ENCODE assay signal across 24 cellular contexts in genomic region chrX:108464604-108465003, GRCh38. TPM values are rescaled to one million over a fixed set of nuclear protein-coding genes. Genes with fewer than 3 reads are reported as not detected.
DNase-seq lines count a peak whose midpoint lies in the region; ATAC-seq and TF ChIP-seq lines count a peak whose summit lies in the region.
"Had no signal": no experiment of that assay in that cellular context is flagged by ENCODE, and none has a peak within 500 bp of the region (broad histone marks: within the 10 kb centered on the region; RNA-seq: fewer than 3 reads in every experiment).

No MANE protein-coding gene starts in this region.

- no peak overlapping the region for H3K4me2 ChIP-seq in IMR-90 (ENCODE audit: low read depth, low read length)
- peak overlapping the region; percentile 53 for H3K4me2 ChIP-seq in skeletal muscle satellite cell (ENCODE audit: low read length)

- H2AK5ac ChIP-seq in IMR-90 (ENCODE audit: low read depth, low read length): no peak overlapping the region

- H3K36me3 Mint-ChIP-seq in chondrocyte (ENCODE audit: low read depth): no peaks in the 10 kb centered on the region
- no peaks in the 10 kb centered on the region for H3K36me3 Mint-ChIP-seq in activated naive CD8-positive, alpha-beta T cell treated with anti-CD3 and anti-CD28 coated beads for 36 hours
- H3K36me3 Mint-ChIP-seq: activated naive CD4-positive, alpha-beta T cell treated with anti-CD3 and anti-CD28 coated beads, Interleukin-2, amount 10 ng/mL, durations not matched to agents 7 days and 5 days; stimulated activated effector memory CD8-positive, alpha-beta T cell treated with anti-CD3 and anti-CD28 coated beads, Interleukin-12 subunit alpha, Interleukin-12 subunit beta, amount 100 ng/mL, for 72 hours had no signal

- TF ChIP-seq CTCF in IMR-90 (conservative IDR thresholded peaks at IDR 0.05; ENCODE audit: low read depth, low read length): no peak
- TF ChIP-seq CTCF in chondrocyte (IDR thresholded peaks at IDR 0.05): no peak

- TF ChIP-seq RAD21 in IMR-90 (IDR thresholded peaks at IDR 0.05; ENCODE audit: low read length): no peak

- POLR2A ChIA-PET in IMR-90 (lab: Charles Lee; ENCODE audit: unreplicated experiment): no interaction called here

- TF ChIP-seq POLR2A in IMR-90 (IDR thresholded peaks at IDR 0.05; ENCODE audit: low read depth, low read length): no peak

- H3K4me3 Mint-ChIP-seq in chondrocyte (ENCODE audit: unreplicated experiment): peak overlapping the region; percentile 47
- H3K4me3 Mint-ChIP-seq in activated naive CD8-positive, alpha-beta T cell treated with anti-CD3 and anti-CD28 coated beads for 36 hours: no peak overlapping the region
- H3K4me3 Mint-ChIP-seq: activated CD4-positive, alpha-beta T cell treated with anti-CD3 and anti-CD28 coated beads, Interleukin-2, amount 10 ng/mL, durations not matched to agents 24 days and 14 days; activated naive CD4-positive, alpha-beta T cell treated with anti-CD3 and anti-CD28 coated beads, Interleukin-2, amount 10 ng/mL, durations not matched to agents 7 days and 5 days; activated T-cell treated with anti-CD3 and anti-CD28 coated beads, Interleukin-2, amount 50 U/mL, for 72 hours; endodermal cell; HFFc6; stimulated activated effector memory CD8-positive, alpha-beta T cell treated with anti-CD3 and anti-CD28 coated beads, Interleukin-12 subunit alpha, Interleukin-12 subunit beta, amount 100 ng/mL, for 72 hours had no signal

- no peak overlapping the region for H3K4me3 ChIP-seq in IMR-90 (ENCODE audit: insufficient read depth, low read depth, low read length)
- no peak overlapping the region for H3K4me3 ChIP-seq in skeletal muscle satellite cell (ENCODE audit: low read length)
- H3K4me3 ChIP-seq: heart left ventricle, suprapubic skin had no signal

- ATAC-seq in IMR-90 (ENCODE audit: low read depth) (peak; percentile 72), HG03565 (IDR thresholded peaks at IDR 0.05; ENCODE audit: unreplicated experiment) (no peak), HG03039 (IDR thresholded peaks at IDR 0.05; ENCODE audit: unreplicated experiment) (no peak)
- ATAC-seq: activated T-cell treated with anti-CD3 and anti-CD28 coated beads, Interleukin-2, amount 50 U/mL, for 72 hours; heart left ventricle; Panc1; stimulated activated effector memory CD8-positive, alpha-beta T cell treated with anti-CD3 and anti-CD28 coated beads, Interleukin-12 subunit alpha, Interleukin-12 subunit beta, amount 100 ng/mL, for 72 hours had no signal

- no peak overlapping the region for H2BK15ac ChIP-seq in IMR-90 (ENCODE audit: low read depth, low read length)

- no peak overlapping the region; a peak in 1 of 4 replicates for H4K8ac ChIP-seq in IMR-90 (ENCODE audit: low read depth in 2 of 2, low read length in 2 of 2)

- no peak overlapping the region for H3K9ac ChIP-seq in IMR-90 (ENCODE audit: low read depth, low read length)
- peak overlapping the region; percentile 21 for H3K9ac ChIP-seq in skeletal muscle satellite cell (ENCODE audit: low read depth, low read length)

- no peak overlapping the region for H3K4ac ChIP-seq in IMR-90 (ENCODE audit: low read depth, low read length)

- in situ Hi-C loops in IMR-90 (cut with MboI; ENCODE audit: low sequenced_read_pairs): no loop called here

- H2BK120ac ChIP-seq in IMR-90 (ENCODE audit: low read depth, low read length): 0 out of 2 replicates have a peak overlapping the region, but pooled peaks have one; percentile 8

- H3K27ac Mint-ChIP-seq in chondrocyte (ENCODE audit: unreplicated experiment): peak overlapping the region; percentile 93
- no peak overlapping the region for H3K27ac Mint-ChIP-seq in activated naive CD8-positive, alpha-beta T cell treated with anti-CD3 and anti-CD28 coated beads for 36 hours
- H3K27ac Mint-ChIP-seq: activated CD4-positive, alpha-beta T cell treated with anti-CD3 and anti-CD28 coated beads, Interleukin-2, amount 10 ng/mL, durations not matched to agents 24 days and 14 days; activated naive CD4-positive, alpha-beta T cell treated with anti-CD3 and anti-CD28 coated beads, Interleukin-2, amount 10 ng/mL, durations not matched to agents 7 days and 5 days; activated T-cell treated with anti-CD3 and anti-CD28 coated beads, Interleukin-2, amount 50 U/mL, for 72 hours; endodermal cell; HFFc6; stimulated activated effector memory CD8-positive, alpha-beta T cell treated with anti-CD3 and anti-CD28 coated beads, Interleukin-12 subunit alpha, Interleukin-12 subunit beta, amount 100 ng/mL, for 72 hours had no signal

- peaks cover 77% of the 10 kb centered on the region for H3K4me1 Mint-ChIP-seq in chondrocyte (ENCODE audit: low read depth)
- no peaks in the 10 kb centered on the region for H3K4me1 Mint-ChIP-seq in activated naive CD8-positive, alpha-beta T cell treated with anti-CD3 and anti-CD28 coated beads for 36 hours
- H3K4me1 Mint-ChIP-seq: activated CD4-positive, alpha-beta T cell treated with anti-CD3 and anti-CD28 coated beads, Interleukin-2, amount 10 ng/mL, durations not matched to agents 24 days and 14 days; activated naive CD4-positive, alpha-beta T cell treated with anti-CD3 and anti-CD28 coated beads, Interleukin-2, amount 10 ng/mL, durations not matched to agents 7 days and 5 days; stimulated activated effector memory CD8-positive, alpha-beta T cell treated with anti-CD3 and anti-CD28 coated beads, Interleukin-12 subunit alpha, Interleukin-12 subunit beta, amount 100 ng/mL, for 72 hours had no signal

- H2AFZ ChIP-seq in IMR-90 (replicated peaks; ENCODE audit: low read length, poor library complexity): no peak overlapping the region

- H2AK9ac ChIP-seq in IMR-90 (replicated peaks; ENCODE audit: low read depth, low read length, poor library complexity): no peak overlapping the region

- H2BK5ac ChIP-seq in IMR-90 (ENCODE audit: low read depth, low read length, poor library complexity, severe bottlenecking): no peak overlapping the region

- no peak for DNase-seq in IMR-90
- no peak for DNase-seq in chondrocyte (ENCODE audit: low spot score)
- DNase-seq in iris pigment epithelial cell (ENCODE audit: low read depth): peak; percentile 50
- no peak for DNase-seq in activated naive CD8-positive, alpha-beta T cell treated with anti-CD3 and anti-CD28 coated beads for 36 hours
- DNase-seq: activated CD4-positive, alpha-beta T cell treated with anti-CD3 and anti-CD28 coated beads, Interleukin-2, amount 10 ng/mL, durations not matched to agents 24 days and 14 days; activated naive CD4-positive, alpha-beta T cell treated with anti-CD3 and anti-CD28 coated beads, Interleukin-2, amount 10 ng/mL, durations not matched to agents 7 days and 5 days; activated T-cell treated with anti-CD3 and anti-CD28 coated beads, Interleukin-2, amount 50 U/mL, for 72 hours; anterior cingulate cortex; DMS53; endodermal cell; heart left ventricle; HFFc6; Karpas-422; NCI-H1105; NCI-H2081; small intestine; stimulated activated CD4-positive, alpha-beta T cell treated with anti-CD3 and anti-CD28 coated beads, Interleukin-2, amount 100 ng/mL, for 24 hours had no signal

- H3K9me1 ChIP-seq in IMR-90 (ENCODE audit: insufficient read depth, low read length): no peaks in the 10 kb centered on the region; the same call in none of the 2 replicates

- no peak overlapping the region for H4K5ac ChIP-seq in IMR-90 (ENCODE audit: low read depth, low read length)

- CTCF ChIA-PET in IMR-90 (lab: Yijun Ruan, JAX): no interaction called here

- intact Hi-C loops in IMR-90 (cut with micrococcal nuclease): no loop called here

- no peak overlapping the region for H3K14ac ChIP-seq in IMR-90 (replicated peaks; ENCODE audit: low read depth, low read length)

- H3K56ac ChIP-seq in IMR-90 (ENCODE audit: extremely low read depth, insufficient read depth, low read length): no peak overlapping the region

- H3K36me3 ChIP-seq in IMR-90 (ENCODE audit: control insufficient read depth, insufficient read depth, low read length) (0 out of 2 replicates have a peak, but pooled peaks cover 2% of the 10 kb centered on the region), skeletal muscle satellite cell (ENCODE audit: insufficient read depth, low read length) (no peaks in the 10 kb centered on the region)
- H3K36me3 ChIP-seq: heart left ventricle, suprapubic skin had no signal

- H3K27ac ChIP-seq in IMR-90 (ENCODE audit: insufficient read depth, low read length): no peak overlapping the region
- H3K27ac ChIP-seq: heart left ventricle, suprapubic skin had no signal

- no peaks in the 10 kb centered on the region for H3K27me3 Mint-ChIP-seq in chondrocyte (ENCODE audit: low read depth)
- no peaks in the 10 kb centered on the region for H3K27me3 Mint-ChIP-seq in activated naive CD8-positive, alpha-beta T cell treated with anti-CD3 and anti-CD28 coated beads for 36 hours
- H3K27me3 Mint-ChIP-seq: activated CD4-positive, alpha-beta T cell treated with anti-CD3 and anti-CD28 coated beads, Interleukin-2, amount 10 ng/mL, durations not matched to agents 24 days and 14 days; activated naive CD4-positive, alpha-beta T cell treated with anti-CD3 and anti-CD28 coated beads, Interleukin-2, amount 10 ng/mL, durations not matched to agents 7 days and 5 days had no signal

- no peaks in the 10 kb centered on the region for H3K27me3 ChIP-seq in IMR-90 (ENCODE audit: control insufficient read depth, insufficient read depth, low read length)
- no peaks in the 10 kb centered on the region for H3K27me3 ChIP-seq in skeletal muscle satellite cell (ENCODE audit: control insufficient read depth, insufficient read depth, low read length)
- H3K27me3 ChIP-seq: suprapubic skin had no signal

- WGBS in IMR-90 (ENCODE audit: extremely low coverage in 2 of 2, insufficient read length in 1 of 2), 2 experiments: no CpG with 5 or more reads among the region's 3 CpGs

- no peak overlapping the region for H2BK20ac ChIP-seq in IMR-90 (ENCODE audit: low read depth, low read length)

- no peaks in the 10 kb centered on the region; the same call in 1 of the 2 replicates for H4K20me1 ChIP-seq in IMR-90 (ENCODE audit: insufficient read depth, low read length)

- BruUV-seq in IMR-90 (replicated peaks; lab: Mats Ljungman, UMichigan): no TSS peak

- H3K9me3 ChIP-seq in IMR-90 (ENCODE audit: control insufficient read depth, insufficient read depth, low read length) (no peaks in the 10 kb centered on the region), skeletal muscle satellite cell (replicated peaks; ENCODE audit: low read length) (no peaks in the 10 kb centered on the region)
- H3K9me3 ChIP-seq: suprapubic skin had no signal

- H3K23ac ChIP-seq in IMR-90 (ENCODE audit: low read depth, low read length): no peak overlapping the region

- H3K18ac ChIP-seq in IMR-90 (ENCODE audit: low read depth, low read length): no peak overlapping the region

- dilution Hi-C loops in IMR-90 (cut with HindIII; ENCODE audit: low sequenced_read_pairs, unreplicated experiment): no loop called here

- no peaks in the 10 kb centered on the region for H3K4me1 ChIP-seq in IMR-90 (ENCODE audit: control insufficient read depth, insufficient read depth, low read length)
- H3K4me1 ChIP-seq in skeletal muscle satellite cell (ENCODE audit: control insufficient read depth, insufficient read depth, low read length): no peaks in the 10 kb centered on the region
- H3K4me1 ChIP-seq: heart left ventricle, suprapubic skin had no signal

- H4K91ac ChIP-seq in IMR-90 (ENCODE audit: insufficient read depth, low read depth, low read length): no peak overlapping the region

- peaks cover 0 to 7% of the 10 kb centered on the region in 2 experiments; a peak in 1 of 4 replicates for H3K79me1 ChIP-seq in IMR-90 (ENCODE audit: low read depth in 1 of 2, low read length in 2 of 2)

- H3K9me3 Mint-ChIP-seq in chondrocyte (ENCODE audit: low read depth): no peaks in the 10 kb centered on the region
- H3K9me3 Mint-ChIP-seq in activated naive CD8-positive, alpha-beta T cell treated with anti-CD3 and anti-CD28 coated beads for 36 hours: no peaks in the 10 kb centered on the region
- H3K9me3 Mint-ChIP-seq: activated CD4-positive, alpha-beta T cell treated with anti-CD3 and anti-CD28 coated beads, Interleukin-2, amount 10 ng/mL, durations not matched to agents 24 days and 14 days; activated naive CD4-positive, alpha-beta T cell treated with anti-CD3 and anti-CD28 coated beads, Interleukin-2, amount 10 ng/mL, durations not matched to agents 7 days and 5 days; activated T-cell treated with anti-CD3 and anti-CD28 coated beads, Interleukin-2, amount 50 U/mL, for 72 hours; endodermal cell; HFFc6; stimulated activated effector memory CD8-positive, alpha-beta T cell treated with anti-CD3 and anti-CD28 coated beads, Interleukin-12 subunit alpha, Interleukin-12 subunit beta, amount 100 ng/mL, for 72 hours had no signal

RNA-seq across cellular contexts. Expression of gene COL4A5, which starts 25.0 kb away (rescaled TPM):
- total RNA-seq in IMR-90 (2012; rRNA removed) (15.0 and 16.3 TPM in 2 replicates), chondrocyte (210 to 273 TPM (median 211 TPM) in 3 replicates)
- polyA plus RNA-seq in IMR-90 (2012; rRNA removed): 21.6 and 26.6 TPM in 2 replicates
- 13.1 and 20.0 TPM in 2 replicates for polyA plus RNA-seq in IMR-90 (2012; cell fraction: cytosol; rRNA removed)
- 62.0 and 109 TPM in 2 replicates for polyA plus RNA-seq in IMR-90 (2012; cell fraction: nucleus; rRNA removed; ENCODE audit: low replicate concordance)
- 22.3 and 27.9 TPM in 2 replicates for total RNA-seq in skeletal muscle satellite cell (2012; rRNA removed)
- total RNA-seq in activated naive CD8-positive, alpha-beta T cell treated with anti-CD3 and anti-CD28 coated beads for 36 hours: not detected
- total RNA-seq: activated CD4-positive, alpha-beta T cell treated with anti-CD3 and anti-CD28 coated beads, Interleukin-2, amount 10 ng/mL, durations not matched to agents 24 days and 14 days; T-helper 1 cell treated with Interleukin-12 subunit alpha and Interleukin-12 subunit beta and Interleukin-4 antibody, amounts not matched to agents 30 ng/mL and 1 ng/mL, for 36 hours had no signal

RNA-seq across cellular contexts. Expression of gene COL4A6, which starts 26.4 kb away (rescaled TPM):
- 0.28 and 0.36 TPM in 2 replicates for total RNA-seq in IMR-90 (2012; rRNA removed)
- polyA plus RNA-seq in IMR-90 (2012; rRNA removed): 0.69 and 0.74 TPM in 2 replicates
- polyA plus RNA-seq in IMR-90 (2012; cell fraction: cytosol; rRNA removed): 0.41 and 0.48 TPM in 2 replicates
- polyA plus RNA-seq in IMR-90 (2012; cell fraction: nucleus; rRNA removed; ENCODE audit: low replicate concordance): 1.3 and 2.3 TPM in 2 replicates
- total RNA-seq in chondrocyte: 4.1 to 12.5 TPM (median 4.5 TPM) in 3 replicates
- total RNA-seq in skeletal muscle satellite cell (2012; rRNA removed): 3.1 and 4.1 TPM in 2 replicates
- not detected for total RNA-seq in activated naive CD8-positive, alpha-beta T cell treated with anti-CD3 and anti-CD28 coated beads for 36 hours
- total RNA-seq: activated CD4-positive, alpha-beta T cell treated with anti-CD3 and anti-CD28 coated beads, Interleukin-2, amount 10 ng/mL, durations not matched to agents 24 days and 14 days; activated T-cell treated with anti-CD3 and anti-CD28 coated beads, Interleukin-2, amount 50 U/mL, for 72 hours; T-helper 1 cell treated with Interleukin-12 subunit alpha and Interleukin-12 subunit beta and Interleukin-4 antibody, amounts not matched to agents 30 ng/mL and 1 ng/mL, for 36 hours had no signal

Comparison
In these comparisons a context has a peak if more than half of its experiments do, and no peak if none do; other contexts are left out.
1. RNA of gene COL4A5, which starts 25.0 kb away (total RNA-seq): 210 to 273 TPM in chondrocyte and 15.0 to 16.3 TPM in IMR-90; not detected in activated naive CD8-positive, alpha-beta T cell treated with anti-CD3 and anti-CD28 coated beads for 36 hours; every median in the first group is over 10 times any median in the second.